In the genomic region with DNA sequence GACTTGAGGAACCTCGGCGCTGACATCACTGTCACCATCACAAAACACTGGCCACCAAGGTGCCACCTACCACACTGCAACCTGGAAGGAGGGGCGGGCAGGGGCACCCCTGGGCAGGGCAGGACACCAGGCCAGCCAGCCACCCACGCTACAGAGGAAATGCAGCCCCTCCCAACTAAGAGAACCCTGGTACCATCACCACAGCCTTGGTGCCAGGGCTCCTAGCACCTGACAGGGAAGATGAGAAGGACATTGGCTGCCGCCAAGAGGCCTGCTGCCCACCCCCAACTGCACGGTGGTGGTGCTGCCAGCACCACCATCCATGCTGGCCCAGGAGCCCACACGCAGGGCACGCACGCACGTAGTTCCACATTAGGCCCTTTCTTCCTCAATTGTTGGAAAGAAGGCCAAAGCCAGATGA, we compare ENCODE assay signal across 19 cellular contexts.
A peak's percentile ranks its signal among the peaks of the same experiment; 100 is the strongest.
DNase-seq lines count a peak whose midpoint lies in the region; ATAC-seq, FAIRE-seq and TF ChIP-seq lines count a peak whose summit lies in the region.
"Had no signal": no experiment of that assay in that cellular context is flagged by ENCODE, and none has a peak within 500 bp of the region (broad histone marks: within the 10 kb centered on the region; RNA-seq: fewer than 3 reads in every experiment).

No MANE protein-coding gene starts in this region.

- TF ChIP-seq CTCF in esophagus squamous epithelium (IDR thresholded peaks at IDR 0.05) (no peak), pancreas (IDR thresholded peaks at IDR 0.05) (no peak), transverse colon (IDR thresholded peaks at IDR 0.05) (no peak)

- no peak for TF ChIP-seq EP300 in transverse colon (IDR thresholded peaks at IDR 0.05; ENCODE audit: low read depth)

- H3K36me3 ChIP-seq in esophagus squamous epithelium (peaks cover 0 to 10% (median 0%) of the 10 kb centered on the region in 3 donors), pancreas (no peaks in the 10 kb centered on the region), transverse colon (no peaks in the 10 kb centered on the region)
- H3K36me3 ChIP-seq: lower lobe of right lung, right lobe of liver, upper lobe of right lung had no signal

- DNase-seq in activated naive CD4-positive, alpha-beta T cell treated with anti-CD3 and anti-CD28 coated beads for 36 hours = peak; percentile 1
- no peak for DNase-seq in activated naive CD4-positive, alpha-beta T cell treated with Interleukin-2 at 50 U/mL for 16 hours
- DNase-seq in esophagus squamous epithelium (lab: John Stamatoyannopoulos, UW) (no peak), pancreas (peak in 4 of 6 donors; percentile 7 to 42 (median 26)), transverse colon (peak; percentile 6), NCI-H748 treated with DMSO at 0.1 percent for 48 hours (lab: John Stamatoyannopoulos, UW) (no peak)
- DNase-seq: activated CD4-positive, alpha-beta T cell treated with anti-CD3 and anti-CD28 coated beads for 48 hours; KG1; NCI-H1048; stimulated activated CD4-positive, alpha-beta T cell treated with anti-CD3 and anti-CD28 coated beads, Interleukin-2, amount 100 ng/mL, for 48 hours had no signal

- H3K4me3 ChIP-seq in esophagus squamous epithelium = no peak overlapping the region
- H3K4me3 ChIP-seq in pancreas = no peak overlapping the region
- no peak overlapping the region for H3K4me3 ChIP-seq in transverse colon
- H3K4me3 ChIP-seq: lower lobe of right lung, right lobe of liver, upper lobe of right lung had no signal

- H3K4me1 Mint-ChIP-seq in activated naive CD4-positive, alpha-beta T cell treated with anti-CD3 and anti-CD28 coated beads for 36 hours (ENCODE audit: low read depth) = peaks cover 20% of the 10 kb centered on the region

- 87 to 92% methylated on average over 3 to 4 of the region's 10 CpGs for WGBS in esophagus squamous epithelium, 2 donors
- 95 to 96% methylated on average over 10 of the region's 10 CpGs for WGBS in pancreas, 2 donors
- 98% methylated on average over 10 of the region's 10 CpGs; no CpG with 5 or more reads in 1 of the 2 donors for WGBS in transverse colon (ENCODE audit: low coverage in 1 of 2), 2 donors

- in situ Hi-C loops in transverse colon (cut with MboI; ENCODE audit: low pct_ligation_motif_present in 1 of 4, low pct_unique_long_range_greater_than_20kb in 1 of 4, low sequenced_read_pairs in 3 of 4) = no loop called here

- peaks cover 7% of the 10 kb centered on the region for H3K36me3 Mint-ChIP-seq in activated naive CD4-positive, alpha-beta T cell treated with anti-CD3 and anti-CD28 coated beads for 36 hours (ENCODE audit: low read depth)

- peaks cover 0 to 78% (median 17%) of the 10 kb centered on the region in 3 donors for H3K4me1 ChIP-seq in esophagus squamous epithelium
- H3K4me1 ChIP-seq in pancreas = peaks cover 0 to 3% (median 0%) of the 10 kb centered on the region in 3 donors
- H3K4me1 ChIP-seq in transverse colon = peaks cover 23 to 60% (median 32%) of the 10 kb centered on the region in 4 donors
- H3K4me1 ChIP-seq: right lobe of liver had no signal

- H3K27ac ChIP-seq in esophagus squamous epithelium (peak overlapping the region; percentile 16 to 89 (median 84)), pancreas (no peak overlapping the region), transverse colon (peak overlapping the region; percentile 68 to 93 (median 85))
- H3K27ac ChIP-seq: right lobe of liver, upper lobe of right lung had no signal

- no peaks in the 10 kb centered on the region for H3K27me3 ChIP-seq in esophagus squamous epithelium
- no peaks in the 10 kb centered on the region for H3K27me3 ChIP-seq in pancreas
- no peaks in the 10 kb centered on the region for H3K27me3 ChIP-seq in transverse colon
- H3K27me3 ChIP-seq: right lobe of liver, upper lobe of right lung had no signal

- peaks cover 4% of the 10 kb centered on the region for H3K9me3 Mint-ChIP-seq in activated naive CD4-positive, alpha-beta T cell treated with anti-CD3 and anti-CD28 coated beads for 36 hours
- H3K9me3 Mint-ChIP-seq: central memory CD8-positive, alpha-beta T cell had no signal

- no peak for TF ChIP-seq POLR2A in esophagus squamous epithelium (IDR thresholded peaks at IDR 0.05)
- no peak for TF ChIP-seq POLR2A in transverse colon (IDR thresholded peaks at IDR 0.05)

- no peaks in the 10 kb centered on the region for H3K27me3 Mint-ChIP-seq in activated naive CD4-positive, alpha-beta T cell treated with anti-CD3 and anti-CD28 coated beads for 36 hours (ENCODE audit: low read depth)
- H3K27me3 Mint-ChIP-seq: central memory CD8-positive, alpha-beta T cell; naive thymus-derived CD8-positive, alpha-beta T cell had no signal

- no peak overlapping the region for H3K4me3 Mint-ChIP-seq in activated naive CD4-positive, alpha-beta T cell treated with anti-CD3 and anti-CD28 coated beads for 36 hours
- H3K4me3 Mint-ChIP-seq: central memory CD8-positive, alpha-beta T cell; naive thymus-derived CD8-positive, alpha-beta T cell had no signal

- ATAC-seq in pancreas (no peak), HG03571 (IDR thresholded peaks at IDR 0.05; ENCODE audit: unreplicated experiment) (no peak), GM18502 (IDR thresholded peaks at IDR 0.05; ENCODE audit: poor library complexity, unreplicated experiment) (no peak)
- ATAC-seq: naive thymus-derived CD8-positive, alpha-beta T cell; Panc1; right lobe of liver had no signal

- intact Hi-C loops in activated naive CD4-positive, alpha-beta T cell treated with anti-CD3 and anti-CD28 coated beads for 36 hours (cut with micrococcal nuclease) = no loop called here
- intact Hi-C loops in esophagus squamous epithelium (cut with DNase I) (no loop called here), pancreas (cut with DNase I) (no loop called here), transverse colon (cut with DNase I; ENCODE audit: low total_unique reads) (loop anchor here (5.0 kb wide), 1 partner anchor 90 kb away; no protein-coding TSS in a partner anchor)

- CTCF ChIA-PET in activated naive CD4-positive, alpha-beta T cell treated with anti-CD3 and anti-CD28 coated beads for 36 hours (lab: Charles Lee) = no interaction called here

- no peak for FAIRE-seq in pancreas (lab: Jason Lieb, UNC)
- FAIRE-seq: frontal cortex had no signal

- H3K9me3 ChIP-seq in esophagus squamous epithelium = no peaks in the 10 kb centered on the region
- no peaks in the 10 kb centered on the region for H3K9me3 ChIP-seq in pancreas
- H3K9me3 ChIP-seq in transverse colon = no peaks in the 10 kb centered on the region
- H3K9me3 ChIP-seq: lower lobe of right lung, right lobe of liver, upper lobe of right lung had no signal

- no peak overlapping the region for H3K27ac Mint-ChIP-seq in activated naive CD4-positive, alpha-beta T cell treated with anti-CD3 and anti-CD28 coated beads for 36 hours

Comparison
In these comparisons a context has a peak if more than half of its experiments do, and no peak if none do; other contexts are left out.
1. DNase-seq: peak in activated naive CD4-positive, alpha-beta T cell treated with anti-CD3 and anti-CD28 coated beads for 36 hours (single experiment), pancreas (4 of 6) and transverse colon (single experiment); none in activated naive CD4-positive, alpha-beta T cell treated with Interleukin-2 at 50 U/mL for 16 hours (single experiment), esophagus squamous epithelium (single experiment) and NCI-H748 treated with DMSO at 0.1 percent for 48 hours (single experiment).
2. H3K27ac ChIP-seq: peak in esophagus squamous epithelium (4 of 4) and transverse colon (4 of 4); none in pancreas (0 of 4).